Comparison of ENCODE assay signal across 8 cellular contexts in genomic region chr5:127028822-127029457, GRCh38. TPM values are rescaled to one million over a fixed set of nuclear protein-coding genes. Genes with fewer than 3 reads are reported as not detected.
A peak's percentile ranks its signal among the peaks of the same experiment; 100 is the strongest.
DNase-seq lines count a peak whose midpoint lies in the region; ATAC-seq and TF ChIP-seq lines count a peak whose summit lies in the region.

No MANE protein-coding gene starts in this region.

- TF ChIP-seq EP300 in sigmoid colon (IDR thresholded peaks at IDR 0.05) = no peak

- H3K27ac ChIP-seq in H9 (ENCODE audit: insufficient read length, low read depth, low read length) (no peak overlapping the region), SK-N-MC (no peak overlapping the region), sigmoid colon (no peak overlapping the region)

- H2BK20ac ChIP-seq in H9 (ENCODE audit: low read depth, low read length, poor library complexity, severe bottlenecking) = no peak overlapping the region

- H3K9me3 ChIP-seq in H9 (ENCODE audit: control insufficient read depth, low read depth, low read length) = no peaks in the 10 kb centered on the region
- no peaks in the 10 kb centered on the region for H3K9me3 ChIP-seq in SK-N-MC (ENCODE audit: low read depth, low read length)
- no peaks in the 10 kb centered on the region for H3K9me3 ChIP-seq in sigmoid colon

- H4K8ac ChIP-seq in H9 (replicated peaks; ENCODE audit: insufficient read length, low read depth, low read length) = no peak overlapping the region

- no peak overlapping the region for H2BK5ac ChIP-seq in H9 (ENCODE audit: insufficient read length, low read length)

- TF ChIP-seq CTCF in AG04449 (IDR thresholded peaks at IDR 0.05; ENCODE audit: insufficient read depth, low read length, missing control alignments) (no peak), H9 (conservative IDR thresholded peaks at IDR 0.05) (no peak), fibroblast of villous mesenchyme (IDR thresholded peaks at IDR 0.05; ENCODE audit: insufficient read depth, low read depth, low read length) (peak; percentile 14), sigmoid colon (IDR thresholded peaks at IDR 0.05) (no peak)

- POLR2A ChIA-PET in AG04449 (lab: Yijun Ruan, JAX) = interaction anchor here (0.5 kb wide), 1 partner anchor 115 kb away, joined by 3 read pairs; no protein-coding TSS in a partner anchor

- no peak overlapping the region for H3K23ac ChIP-seq in H9 (ENCODE audit: insufficient read length, low read depth, low read length)

- CTCF ChIA-PET in AG04449 (lab: Yijun Ruan, JAX) = interaction anchor here (0.8 to 1.9 kb wide), 8 partner anchors 9 to 191 kb away, joined by 3 to 9 read pairs (median 4); no protein-coding TSS in a partner anchor

- H4K91ac ChIP-seq in H9 (ENCODE audit: insufficient read length, low read depth, low read length) = no peak overlapping the region

- H3K4me3 ChIP-seq in AG04449 (ENCODE audit: low read depth, low read length) = peak overlapping the region; percentile 94
- H3K4me3 ChIP-seq in SK-N-MC = peak overlapping the region; percentile 91
- peak overlapping the region; percentile 91 for H3K4me3 ChIP-seq in fibroblast of villous mesenchyme (ENCODE audit: low read depth, low read length)
- peak overlapping the region; percentile 58 to 76 (median 64) for H3K4me3 ChIP-seq in sigmoid colon

- H3K18ac ChIP-seq in H9 (ENCODE audit: insufficient read length, low read depth, low read length) = no peak overlapping the region

- no peak overlapping the region for H2AK5ac ChIP-seq in H9 (ENCODE audit: insufficient read length, low read length)

- no peak overlapping the region for H3T11ph ChIP-seq in H9 (ENCODE audit: low read length)

- no CpG with 5 or more reads among the region's 12 CpGs for WGBS in H9 (ENCODE audit: extremely low coverage, insufficient read length, low lambda C conversion rate)
- 11 to 39% methylated on average over 12 of the region's 12 CpGs for WGBS in sigmoid colon, 2 donors

- H3K27me3 Mint-ChIP-seq in H9 (ENCODE audit: low read depth) = peaks cover 44% of the 10 kb centered on the region

- H3K27ac Mint-ChIP-seq in H9 = no peak overlapping the region

- H3K9me3 Mint-ChIP-seq in H9 = peaks cover 0 to 3% of the 10 kb centered on the region in 2 experiments; a peak in 1 of 5 replicates

- ATAC-seq in HG03432 (IDR thresholded peaks at IDR 0.05; ENCODE audit: unreplicated experiment) = no peak

- H3K14ac ChIP-seq in H9 (ENCODE audit: insufficient read depth, low read length) = no peak overlapping the region

- peaks cover 18% of the 10 kb centered on the region for H3K23me2 ChIP-seq in H9 (ENCODE audit: insufficient read length, low read depth, low read length, poor library complexity, severe bottlenecking)

- no peak overlapping the region for H3K9ac ChIP-seq in H9 (ENCODE audit: extremely low read depth, insufficient read length, low read length)
- no peak overlapping the region for H3K9ac ChIP-seq in SK-N-MC (ENCODE audit: insufficient read length)

- H3K4me1 ChIP-seq in H9 (ENCODE audit: insufficient read depth, low read length) (0 out of 2 replicates have a peak, but pooled peaks cover 2% of the 10 kb centered on the region), sigmoid colon (peaks cover 0 to 26% (median 8%) of the 10 kb centered on the region in 4 donors)

- H3K4me1 Mint-ChIP-seq in H9 = peaks cover 34 to 36% of the 10 kb centered on the region in 2 experiments

- intact Hi-C loops in sigmoid colon (cut with DNase I) = no loop called here

- H2BK15ac ChIP-seq in H9 (ENCODE audit: low read depth, low read length) = no peak overlapping the region

- DNase-seq in AG04449 (ENCODE audit: low read depth, low spot score) = no peak
- DNase-seq in H9 = no peak
- no peak for DNase-seq in SK-N-MC (ENCODE audit: low read depth, low spot score)
- DNase-seq in fibroblast of villous mesenchyme (ENCODE audit: low read depth) = peak; percentile 92
- no peak for DNase-seq in sigmoid colon
- DNase-seq in NK-92 treated with Interleukin-12 subunit alpha and Interleukin-12 subunit beta, amount 100 ng/mL, for 24 hours (lab: John Stamatoyannopoulos, UW) = no peak
- no peak for DNase-seq in NCI-H446 treated with DMSO at 0.1 percent for 48 hours (lab: John Stamatoyannopoulos, UW)

- H3K56ac ChIP-seq in H9 (ENCODE audit: insufficient read length, low read depth, low read length) = no peak overlapping the region

- H3K4me3 Mint-ChIP-seq in H9 = peak overlapping the region; percentile 81 to 88

- peaks cover 0 to 4% (median 0%) of the 10 kb centered on the region in 3 experiments; a peak in 2 of 7 replicates for H3K36me3 Mint-ChIP-seq in H9 (ENCODE audit: insufficient read depth in 1 of 3, low read depth in 3 of 3)

- no peak for TF ChIP-seq POLR2A in sigmoid colon (IDR thresholded peaks at IDR 0.05)

- H4K5ac ChIP-seq in H9 (ENCODE audit: insufficient read length, low read depth, low read length) = no peak overlapping the region

- H3K79me1 ChIP-seq in H9 (ENCODE audit: insufficient read depth, low read depth, low read length, poor library complexity, severe bottlenecking) = no peaks in the 10 kb centered on the region

- H4K20me1 ChIP-seq in H9 (ENCODE audit: control insufficient read depth, insufficient read depth, insufficient read length) = no peaks in the 10 kb centered on the region

- no peak overlapping the region for H2BK120ac ChIP-seq in H9 (ENCODE audit: low read depth, low read length, poor library complexity, severe bottlenecking)

- H3K4me2 ChIP-seq in H9 (ENCODE audit: insufficient read depth, insufficient read length, low read length) = peak overlapping the region; percentile 55

- no peaks in the 10 kb centered on the region for H3K79me2 ChIP-seq in H9 (ENCODE audit: insufficient read depth, low read length)

- H3K27me3 ChIP-seq in H9 (ENCODE audit: insufficient read depth, low read length) (no peaks in the 10 kb centered on the region; the same call in 1 of the 2 replicates), sigmoid colon (peaks cover 0 to 5% (median 0%) of the 10 kb centered on the region in 3 donors)

- H3K36me3 ChIP-seq in SK-N-MC (ENCODE audit: insufficient read depth, low read length) (no peaks in the 10 kb centered on the region), sigmoid colon (no peaks in the 10 kb centered on the region)

- H3K4ac ChIP-seq in H9 (ENCODE audit: low read depth, low read length) = no peak overlapping the region

- H2BK12ac ChIP-seq in H9 (ENCODE audit: insufficient read length, low read depth, low read length) = no peak overlapping the region

- no peak overlapping the region for H2AFZ ChIP-seq in H9 (ENCODE audit: low read length)

RNA-seq across cellular contexts. Expression of gene MARCHF3, which starts 1.4 kb away (rescaled TPM):
- total RNA-seq in H9 (2021) = 17.7 and 23.1 TPM in 2 replicates
- 8.4 and 10.4 TPM in 2 replicates for total RNA-seq in fibroblast of villous mesenchyme
- 10 to 100 TPM in 2 of 4 donors, 1 to 10 TPM in 2; 4.4 to 14.6 (median 9.6) TPM for total RNA-seq in sigmoid colon
- 10 to 100 TPM; 16.8 to 31.8 (median 24.0) TPM for polyA plus RNA-seq in sigmoid colon

RNA-seq across cellular contexts. Expression of gene C5orf63, which starts 44.4 kb away (rescaled TPM):
- total RNA-seq in H9 (2021) (0.55 and 1.2 TPM in 2 replicates), fibroblast of villous mesenchyme (1.3 and 1.6 TPM in 2 replicates), sigmoid colon (1 to 10 TPM in 3 of 4 donors, under 1 TPM in 1; 0.55 to 4.1 (median 2.6) TPM)
- polyA plus RNA-seq in sigmoid colon = 10 to 100 TPM in 1 of 3 donors, 1 to 10 TPM in 2; 6.4 to 10.9 (median 7.8) TPM
